ENCODE assay signal across 14 cellular contexts in genomic region chr21:42837421-42838211, GRCh38. TPM values are rescaled to one million over a fixed set of nuclear protein-coding genes. Genes with fewer than 3 reads are reported as not detected.
A peak's percentile ranks its signal among the peaks of the same experiment; 100 is the strongest.
DNase-seq lines count a peak whose midpoint lies in the region; ATAC-seq and TF ChIP-seq lines count a peak whose summit lies in the region.
"Had no signal": no experiment of that assay in that cellular context is flagged by ENCODE, and none has a peak within 500 bp of the region (broad histone marks: within the 10 kb centered on the region; RNA-seq: fewer than 3 reads in every experiment).

No MANE protein-coding gene starts in this region.

- POLR2A ChIA-PET in WTC11 (lab: Charles Lee): interaction anchor here (0.5 kb wide), 1 partner anchor 40 kb away, joined by 4 read pairs; no protein-coding TSS in a partner anchor

- no peak overlapping the region for H3K27ac ChIP-seq in stomach

- peaks cover 0 to 6% (median 4%) of the 10 kb centered on the region in 3 donors for H3K27me3 ChIP-seq in stomach

- no peaks in the 10 kb centered on the region for H3K9me3 Mint-ChIP-seq in activated naive CD4-positive, alpha-beta T cell treated with anti-CD3 and anti-CD28 coated beads for 36 hours
- H3K9me3 Mint-ChIP-seq in WTC11 (no peaks in the 10 kb centered on the region), progenitor cell of endocrine pancreas (ENCODE audit: low read depth) (no peaks in the 10 kb centered on the region)
- H3K9me3 Mint-ChIP-seq: memory B cell had no signal

- no peak for TF ChIP-seq EP300 in stomach (IDR thresholded peaks at IDR 0.05)

- no peak for TF ChIP-seq POLR2A in stomach (IDR thresholded peaks at IDR 0.05)

- peaks cover 19 to 39% (median 37%) of the 10 kb centered on the region in 4 donors for H3K36me3 ChIP-seq in stomach

- H3K27ac Mint-ChIP-seq in activated naive CD4-positive, alpha-beta T cell treated with anti-CD3 and anti-CD28 coated beads for 36 hours: peak overlapping the region; percentile 15
- H3K27ac Mint-ChIP-seq in WTC11 (no peak overlapping the region), progenitor cell of endocrine pancreas (no peak overlapping the region)
- H3K27ac Mint-ChIP-seq: memory B cell had no signal

- ATAC-seq in WTC11 (peak; percentile 12), left ventricle myocardium superior (peak; percentile 7), HG03439 (IDR thresholded peaks at IDR 0.05; ENCODE audit: unreplicated experiment) (no peak)
- ATAC-seq: esophagus mucosa had no signal

- peaks cover 0 to 7% (median 6%) of the 10 kb centered on the region in 4 donors for H3K4me1 ChIP-seq in stomach

- no peaks in the 10 kb centered on the region for H3K9me3 ChIP-seq in stomach

- 56 to 67% (median 62%) methylated on average over 27 to 42 of the region's 42 CpGs for WGBS in stomach, 5 donors

- no peak for DNase-seq in activated naive CD4-positive, alpha-beta T cell treated with anti-CD3 and anti-CD28 coated beads for 36 hours
- no peak for DNase-seq in activated naive CD4-positive, alpha-beta T cell (lab: John Stamatoyannopoulos, UW)
- peak; percentile 44 for DNase-seq in WTC11 (ENCODE audit: low spot score)
- peak; percentile 32 for DNase-seq in left ventricle myocardium superior
- DNase-seq in stomach: peak; percentile 21
- DNase-seq in kidney glomerular epithelial cell (lab: John Stamatoyannopoulos, UW): no peak
- DNase-seq in progenitor cell of endocrine pancreas (ENCODE audit: low spot score, unreplicated experiment): no peak
- DNase-seq: activated CD4-positive, alpha-beta T cell treated with anti-CD3 and anti-CD28 coated beads, Interleukin-2, amount 50 U/mL, for 4 hours; NCI-H187; nucleus accumbens had no signal

- H3K4me3 Mint-ChIP-seq in activated naive CD4-positive, alpha-beta T cell treated with anti-CD3 and anti-CD28 coated beads for 36 hours: no peak overlapping the region
- H3K4me3 Mint-ChIP-seq in WTC11: no peak overlapping the region
- H3K4me3 Mint-ChIP-seq in progenitor cell of endocrine pancreas (ENCODE audit: low read depth): no peak overlapping the region
- H3K4me3 Mint-ChIP-seq: memory B cell had no signal

- no peak overlapping the region for H3K4me3 ChIP-seq in stomach
- H3K4me3 ChIP-seq: smooth muscle cell had no signal

- intact Hi-C loops in activated naive CD4-positive, alpha-beta T cell treated with anti-CD3 and anti-CD28 coated beads for 36 hours (cut with micrococcal nuclease): loop anchor here (10.0 kb wide), 1 partner anchor 373 kb away; no protein-coding TSS in a partner anchor
- intact Hi-C loops in left ventricle myocardium superior (cut with micrococcal nuclease): no loop called here
- intact Hi-C loops in stomach (cut with DNase I; ENCODE audit: low total_unique reads): no loop called here

- H3K4me1 Mint-ChIP-seq in activated naive CD4-positive, alpha-beta T cell treated with anti-CD3 and anti-CD28 coated beads for 36 hours (ENCODE audit: low read depth): peaks cover 14% of the 10 kb centered on the region
- peaks cover 14% of the 10 kb centered on the region for H3K4me1 Mint-ChIP-seq in WTC11
- peaks cover 5% of the 10 kb centered on the region for H3K4me1 Mint-ChIP-seq in progenitor cell of endocrine pancreas (ENCODE audit: low read depth)

- H3K27me3 Mint-ChIP-seq in activated naive CD4-positive, alpha-beta T cell treated with anti-CD3 and anti-CD28 coated beads for 36 hours (ENCODE audit: low read depth): no peaks in the 10 kb centered on the region
- H3K27me3 Mint-ChIP-seq in WTC11 (ENCODE audit: low read depth) (peaks cover 17% of the 10 kb centered on the region), progenitor cell of endocrine pancreas (peaks cover 8% of the 10 kb centered on the region)
- H3K27me3 Mint-ChIP-seq: memory B cell had no signal

- CTCF ChIA-PET in activated naive CD4-positive, alpha-beta T cell treated with anti-CD3 and anti-CD28 coated beads for 36 hours (lab: Charles Lee): no interaction called here
- CTCF ChIA-PET in WTC11 (lab: Charles Lee): no interaction called here

- H3K36me3 Mint-ChIP-seq in activated naive CD4-positive, alpha-beta T cell treated with anti-CD3 and anti-CD28 coated beads for 36 hours (ENCODE audit: low read depth): peaks cover 3% of the 10 kb centered on the region
- H3K36me3 Mint-ChIP-seq in WTC11: peaks cover 11% of the 10 kb centered on the region; the same call in 1 of the 2 replicates
- H3K36me3 Mint-ChIP-seq in progenitor cell of endocrine pancreas (ENCODE audit: insufficient read depth): peaks cover 3% of the 10 kb centered on the region

- TF ChIP-seq CTCF in WTC11 (IDR thresholded peaks at IDR 0.05) (no peak), stomach (IDR thresholded peaks at IDR 0.05) (no peak), progenitor cell of endocrine pancreas (IDR thresholded peaks at IDR 0.05; ENCODE audit: unreplicated experiment) (no peak)

TF ChIP-seq in WTC11, 78 proteins besides CTCF, POLR2A, EP300 and RAD21 (continues in another document):
- no peak for TF ChIP-seq HMGXB4 (CRISPR knock-in tag; IDR thresholded peaks at IDR 0.05)
- no peak for TF ChIP-seq ZNF232 (CRISPR knock-in tag; IDR thresholded peaks at IDR 0.05)
- no peak for TF ChIP-seq ZMAT4 (CRISPR knock-in tag; IDR thresholded peaks at IDR 0.05)
- TF ChIP-seq EMX1 (CRISPR knock-in tag; IDR thresholded peaks at IDR 0.05): no peak
- no peak; the same call in none of the 2 replicates for TF ChIP-seq FOXP4 (CRISPR knock-in tag; IDR thresholded peaks at IDR 0.05)

RNA-seq across cellular contexts. Expression of gene WDR4, which starts 41.7 kb away (rescaled TPM):
- 10 to 100 TPM; 38.6 to 38.7 TPM for total RNA-seq in activated naive CD4-positive, alpha-beta T cell treated with anti-CD3 and anti-CD28 coated beads for 36 hours
- 41.5 to 42.6 TPM (median 42.2 TPM) in 3 replicates for total RNA-seq in WTC11 (2021)
- 4.8 TPM for total RNA-seq in left ventricle myocardium superior
- 100 to 1,000 TPM in 1 of 5 donors, 10 to 100 TPM in 2, 1 to 10 TPM in 2; 7.6 to 285 (median 21.5) TPM for total RNA-seq in stomach
- 10 to 100 TPM in 1 of 3 donors, 1 to 10 TPM in 2; 7.5 to 10.4 (median 7.8) TPM for polyA plus RNA-seq in stomach
- total RNA-seq in progenitor cell of endocrine pancreas: 21.4 and 22.5 TPM in 2 replicates

RNA-seq across cellular contexts. Expression of gene NDUFV3, which starts 55.5 kb away (rescaled TPM):
- 10 to 100 TPM; 11.5 to 12.5 TPM for total RNA-seq in activated naive CD4-positive, alpha-beta T cell treated with anti-CD3 and anti-CD28 coated beads for 36 hours
- 28.5 to 32.6 TPM (median 30.9 TPM) in 3 replicates for total RNA-seq in WTC11 (2021)
- total RNA-seq in left ventricle myocardium superior: 59.3 TPM
- 10 to 100 TPM; 33.9 to 51.3 (median 42.3) TPM for total RNA-seq in stomach
- 10 to 100 TPM; 19.2 to 19.6 (median 19.3) TPM for polyA plus RNA-seq in stomach
- total RNA-seq in progenitor cell of endocrine pancreas: 31.2 and 34.1 TPM in 2 replicates

Comparison
In these comparisons a context has a peak if more than half of its experiments do, and no peak if none do; other contexts are left out.
1. DNase-seq: peak in WTC11 (single experiment), left ventricle myocardium superior (single experiment) and stomach (single experiment); none in activated naive CD4-positive, alpha-beta T cell treated with anti-CD3 and anti-CD28 coated beads for 36 hours (single experiment), activated naive CD4-positive, alpha-beta T cell (0 of 4), kidney glomerular epithelial cell (single experiment) and progenitor cell of endocrine pancreas (single experiment).